In genomic region chr7:55254596-55255500, GRCh38 we compare ENCODE assay signal across 8 cellular contexts.
DNase-seq lines count a peak whose midpoint lies in the region; ATAC-seq and TF ChIP-seq lines count a peak whose summit lies in the region.

No MANE protein-coding gene starts in this region.

- no peaks in the 10 kb centered on the region for H3K9me3 Mint-ChIP-seq in activated CD4-positive, alpha-beta memory T cell treated with anti-CD3 and anti-CD28 coated beads, Interleukin-2, amount 10 ng/mL, durations not matched to agents 7 days and 5 days

- CTCF ChIA-PET in AG04450 (lab: Charles Lee): interaction anchor here (0.5 to 5.7 kb wide), 110 partner anchors 9 to 511 kb away, joined by 3 to 360 read pairs (median 6); partner anchors contain the start of genes EGFR and SEC61G
- CTCF ChIA-PET in activated CD4-positive, alpha-beta memory T cell treated with anti-CD3 and anti-CD28 coated beads, Interleukin-2, amount 10 ng/mL, durations not matched to agents 7 days and 5 days (lab: Charles Lee): interaction anchor here (0.6 to 4.3 kb wide), 42 partner anchors 8 to 690 kb away, joined by 3 to 109 read pairs (median 4); partner anchors contain the start of gene SEC61G

- H3K36me3 Mint-ChIP-seq in activated CD4-positive, alpha-beta memory T cell treated with anti-CD3 and anti-CD28 coated beads, Interleukin-2, amount 10 ng/mL, durations not matched to agents 7 days and 5 days (ENCODE audit: low read depth): no peaks in the 10 kb centered on the region

- intact Hi-C loops in lower lobe of right lung (cut with DNase I): loop anchor here (10.0 kb wide), 1 partner anchor 480 kb away; no protein-coding TSS in a partner anchor

- peak overlapping the region; percentile 47 for H3K27ac ChIP-seq in AG04450 (ENCODE audit: low read depth, low read length)
- H3K27ac ChIP-seq in lower lobe of right lung: peak overlapping the region; percentile 18

- POLR2A ChIA-PET in AG04450 (lab: Yijun Ruan, JAX): interaction anchor here (0.6 to 1.9 kb wide), 13 partner anchors 40 to 508 kb away, joined by 3 to 9 read pairs (median 4); partner anchors contain the start of genes EGFR and SEC61G
- POLR2A ChIA-PET in activated CD4-positive, alpha-beta memory T cell treated with anti-CD3 and anti-CD28 coated beads, Interleukin-2, amount 10 ng/mL, durations not matched to agents 7 days and 5 days (lab: Charles Lee): interaction anchor here (1.6 kb wide), 1 partner anchor 496 kb away, joined by 6 read pairs; the partner anchor contains the start of gene SEC61G

- H3K4me3 ChIP-seq in AG04450 (ENCODE audit: low read depth, low read length) (peak overlapping the region; percentile 70), lower lobe of right lung (peak overlapping the region; percentile 78)

- TF ChIP-seq CTCF in AG04450 (IDR thresholded peaks at IDR 0.05; ENCODE audit: low read depth, low read length): peak; percentile 76
- TF ChIP-seq CTCF in lower lobe of right lung (IDR thresholded peaks at IDR 0.05): peak; percentile 96

- H3K9me3 ChIP-seq in AG04450 (ENCODE audit: control insufficient read depth, insufficient read depth, low read length): no peaks in the 10 kb centered on the region; the same call in 1 of the 2 replicates
- no peaks in the 10 kb centered on the region for H3K9me3 ChIP-seq in lower lobe of right lung

- H3K27ac Mint-ChIP-seq in activated CD4-positive, alpha-beta memory T cell treated with anti-CD3 and anti-CD28 coated beads, Interleukin-2, amount 10 ng/mL, durations not matched to agents 7 days and 5 days: no peak overlapping the region

- H3K27me3 ChIP-seq in AG04450 (ENCODE audit: control insufficient read depth, insufficient read depth, low read length) (peaks cover 3% of the 10 kb centered on the region), lower lobe of right lung (ENCODE audit: low read depth) (peaks cover 17% of the 10 kb centered on the region)

- peak; percentile 64 for ATAC-seq in GM18873 (IDR thresholded peaks at IDR 0.05; ENCODE audit: low FRiP score, unreplicated experiment)
- ATAC-seq in HG03108 (IDR thresholded peaks at IDR 0.05; ENCODE audit: unreplicated experiment): peak; percentile 63
- peak; percentile 96 to 97 for ATAC-seq in lower lobe of right lung

- H3K4me1 Mint-ChIP-seq in activated CD4-positive, alpha-beta memory T cell treated with anti-CD3 and anti-CD28 coated beads, Interleukin-2, amount 10 ng/mL, durations not matched to agents 7 days and 5 days: peaks cover 11% of the 10 kb centered on the region

- peaks cover 12% of the 10 kb centered on the region for H3K4me1 ChIP-seq in lower lobe of right lung

- H3K36me3 ChIP-seq in lower lobe of right lung: no peaks in the 10 kb centered on the region

- DNase-seq in AG04450 (ENCODE audit: low read depth, low spot score) (no peak), NCI-H345 treated with DMSO at 0.1 percent for 48 hours (lab: John Stamatoyannopoulos, UW; ENCODE audit: unreplicated experiment) (peak; percentile 67), ecto neural progenitor cell (ENCODE audit: low spot score) (peak; percentile 94), lower lobe of right lung (peak; percentile 86)
- peak; percentile 56 for DNase-seq in activated CD4-positive, alpha-beta memory T cell treated with anti-CD3 and anti-CD28 coated beads, Interleukin-2, amount 10 ng/mL, durations not matched to agents 7 days and 5 days
- DNase-seq in stimulated activated CD4-positive, alpha-beta T cell treated with anti-CD3 and anti-CD28 coated beads, TNF-alpha, amount 100 ng/mL, for 1 hour (ENCODE audit: low read depth in 3 of 3, low spot score in 1 of 3): peak; percentile 19 to 63 (median 35)

- H3K4me3 Mint-ChIP-seq in activated CD4-positive, alpha-beta memory T cell treated with anti-CD3 and anti-CD28 coated beads, Interleukin-2, amount 10 ng/mL, durations not matched to agents 7 days and 5 days: peak overlapping the region; percentile 67

- H3K27me3 Mint-ChIP-seq in activated CD4-positive, alpha-beta memory T cell treated with anti-CD3 and anti-CD28 coated beads, Interleukin-2, amount 10 ng/mL, durations not matched to agents 7 days and 5 days: peaks cover 46% of the 10 kb centered on the region
